In the genomic region with DNA sequence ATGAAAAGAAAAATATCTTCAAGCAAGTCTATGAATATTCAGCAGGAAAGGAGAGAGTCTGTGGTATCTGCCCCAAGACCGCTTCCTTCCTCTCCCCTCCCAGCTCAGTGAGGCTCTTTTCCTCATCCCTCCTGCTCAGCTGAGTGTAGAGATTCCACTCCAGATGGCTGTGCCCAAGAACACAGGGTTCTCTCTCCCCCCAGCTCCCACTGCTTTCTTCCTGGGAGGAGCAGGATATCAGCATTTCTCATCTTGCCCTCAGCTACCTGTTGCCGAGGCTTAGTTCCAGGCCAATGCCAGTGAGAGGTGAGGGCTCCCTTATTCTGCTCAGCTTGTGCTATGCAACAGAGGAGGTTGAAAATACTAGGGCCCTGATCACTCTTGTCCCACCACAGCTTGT, we compare ENCODE assay signal across 12 cellular contexts.
DNase-seq lines count a peak whose midpoint lies in the region; ATAC-seq lines count a peak whose summit lies in the region.
"Had no signal": no experiment of that assay in that cellular context is flagged by ENCODE, and none has a peak within 500 bp of the region (broad histone marks: within the 10 kb centered on the region; RNA-seq: fewer than 3 reads in every experiment).

No MANE protein-coding gene starts in this region.

- no peak overlapping the region for H3K27ac Mint-ChIP-seq in activated naive CD4-positive, alpha-beta T cell treated with anti-CD3 and anti-CD28 coated beads for 36 hours
- peak overlapping the region; percentile 77 for H3K27ac Mint-ChIP-seq in activated CD8-positive, alpha-beta T cell treated with anti-CD3 and anti-CD28 coated beads, Interleukin-2, amount 10 ng/mL, durations not matched to agents 7 days and 5 days

- POLR2A ChIA-PET in activated CD8-positive, alpha-beta T cell treated with anti-CD3 and anti-CD28 coated beads, Interleukin-2, amount 10 ng/mL, durations not matched to agents 7 days and 5 days (lab: Charles Lee) = no interaction called here

- no peaks in the 10 kb centered on the region for H3K9me3 Mint-ChIP-seq in activated naive CD4-positive, alpha-beta T cell treated with anti-CD3 and anti-CD28 coated beads for 36 hours
- peaks cover 5% of the 10 kb centered on the region for H3K9me3 Mint-ChIP-seq in activated CD8-positive, alpha-beta T cell treated with anti-CD3 and anti-CD28 coated beads, Interleukin-2, amount 10 ng/mL, durations not matched to agents 7 days and 5 days (ENCODE audit: insufficient read depth)

- ATAC-seq in activated CD8-positive, alpha-beta T cell treated with anti-CD3 and anti-CD28 coated beads, Interleukin-2, amount 10 ng/mL, durations not matched to agents 7 days and 5 days = peak; percentile 77
- ATAC-seq in GM18502 (IDR thresholded peaks at IDR 0.05; ENCODE audit: poor library complexity, unreplicated experiment) (no peak), HG03439 (IDR thresholded peaks at IDR 0.05; ENCODE audit: unreplicated experiment) (no peak)

- CTCF ChIA-PET in activated naive CD4-positive, alpha-beta T cell treated with anti-CD3 and anti-CD28 coated beads for 36 hours (lab: Charles Lee) = interaction anchor here (1.2 to 1.9 kb wide), 3 partner anchors 10 to 394 kb away, joined by 3 to 8 read pairs (median 7); no protein-coding TSS in a partner anchor
- CTCF ChIA-PET in activated CD8-positive, alpha-beta T cell treated with anti-CD3 and anti-CD28 coated beads, Interleukin-2, amount 10 ng/mL, durations not matched to agents 7 days and 5 days (lab: Charles Lee) = interaction anchor here (0.7 to 2.3 kb wide), 6 partner anchors 9 to 766 kb away, joined by 3 to 13 read pairs (median 5); no protein-coding TSS in a partner anchor

- H3K36me3 Mint-ChIP-seq in activated naive CD4-positive, alpha-beta T cell treated with anti-CD3 and anti-CD28 coated beads for 36 hours (ENCODE audit: low read depth) = no peaks in the 10 kb centered on the region
- H3K36me3 Mint-ChIP-seq in activated CD8-positive, alpha-beta T cell treated with anti-CD3 and anti-CD28 coated beads, Interleukin-2, amount 10 ng/mL, durations not matched to agents 7 days and 5 days (ENCODE audit: low read depth) = peaks cover 31% of the 10 kb centered on the region

- intact Hi-C loops in activated naive CD4-positive, alpha-beta T cell treated with anti-CD3 and anti-CD28 coated beads for 36 hours (cut with micrococcal nuclease) = no loop called here

- no peak overlapping the region for H3K4me3 Mint-ChIP-seq in activated naive CD4-positive, alpha-beta T cell treated with anti-CD3 and anti-CD28 coated beads for 36 hours
- peak overlapping the region; percentile 54 for H3K4me3 Mint-ChIP-seq in activated CD8-positive, alpha-beta T cell treated with anti-CD3 and anti-CD28 coated beads, Interleukin-2, amount 10 ng/mL, durations not matched to agents 7 days and 5 days

- H3K27me3 Mint-ChIP-seq in activated naive CD4-positive, alpha-beta T cell treated with anti-CD3 and anti-CD28 coated beads for 36 hours (ENCODE audit: low read depth) = no peaks in the 10 kb centered on the region
- H3K27me3 Mint-ChIP-seq in activated CD8-positive, alpha-beta T cell treated with anti-CD3 and anti-CD28 coated beads, Interleukin-2, amount 10 ng/mL, durations not matched to agents 7 days and 5 days (ENCODE audit: low read depth) = peaks cover 3% of the 10 kb centered on the region

- H3K4me1 Mint-ChIP-seq in activated naive CD4-positive, alpha-beta T cell treated with anti-CD3 and anti-CD28 coated beads for 36 hours (ENCODE audit: low read depth) = peaks cover 47% of the 10 kb centered on the region
- H3K4me1 Mint-ChIP-seq in activated CD8-positive, alpha-beta T cell treated with anti-CD3 and anti-CD28 coated beads, Interleukin-2, amount 10 ng/mL, durations not matched to agents 7 days and 5 days (ENCODE audit: low read depth) = peaks cover 80% of the 10 kb centered on the region

- peak; percentile 24 for DNase-seq in activated naive CD4-positive, alpha-beta T cell treated with anti-CD3 and anti-CD28 coated beads for 36 hours
- DNase-seq in activated naive CD4-positive, alpha-beta T cell treated with anti-CD3 and anti-CD28 coated beads, Interleukin-2, amount 50 U/mL, for 16 hours = no peak
- DNase-seq in NOMO-1 treated with DMSO at 0.1 percent for 48 hours (lab: John Stamatoyannopoulos, UW; ENCODE audit: unreplicated experiment) (peak; percentile 2), renal cortical epithelial cell (ENCODE audit: low read depth) (peak; percentile 1), dermis blood vessel endothelial cell (no peak)
- DNase-seq in activated CD8-positive, alpha-beta T cell treated with anti-CD3 and anti-CD28 coated beads, Interleukin-2, amount 10 ng/mL, durations not matched to agents 7 days and 5 days = peak; percentile 74
- DNase-seq: islet precursor cell, midbrain, NCI-H2029, SHP77 had no signal

Comparison
In these comparisons a context has a peak if more than half of its experiments do, and no peak if none do; other contexts are left out.
1. DNase-seq: peak in activated naive CD4-positive, alpha-beta T cell treated with anti-CD3 and anti-CD28 coated beads for 36 hours (single experiment), NOMO-1 treated with DMSO at 0.1 percent for 48 hours (single experiment), activated CD8-positive, alpha-beta T cell treated with anti-CD3 and anti-CD28 coated beads, Interleukin-2, amount 10 ng/mL, durations not matched to agents 7 days and 5 days (single experiment) and renal cortical epithelial cell (single experiment); none in activated naive CD4-positive, alpha-beta T cell treated with anti-CD3 and anti-CD28 coated beads, Interleukin-2, amount 50 U/mL, for 16 hours (single experiment) and dermis blood vessel endothelial cell (single experiment).